In genomic region chr4:89531932-89532640, GRCh38 we compare ENCODE assay signal across 1 cellular context.
TF ChIP-seq lines count a peak whose summit lies in the region.

No MANE protein-coding gene starts in this region.

TF ChIP-seq in SK-N-SH treated with all-trans-retinoic acid at 6 μM for 48 hours, 23 proteins besides CTCF, POLR2A, EP300 and RAD21 (continued from another document):
- TF ChIP-seq TSHZ2 (CRISPR knock-in tag; IDR thresholded peaks at IDR 0.05) = no peak
- TF ChIP-seq PPARA (CRISPR knock-in tag; IDR thresholded peaks at IDR 0.05; ENCODE audit: borderline replicate concordance) = no peak
- no peak for TF ChIP-seq ZNF565 (CRISPR knock-in tag; conservative IDR thresholded peaks at IDR 0.05; ENCODE audit: low read depth)
- no peak for TF ChIP-seq SNAI2 (CRISPR knock-in tag; IDR thresholded peaks at IDR 0.05)
- no peak for TF ChIP-seq TCF4 (CRISPR knock-in tag; IDR thresholded peaks at IDR 0.05; ENCODE audit: borderline replicate concordance)
- TF ChIP-seq ARNTL (CRISPR knock-in tag; IDR thresholded peaks at IDR 0.05; ENCODE audit: borderline replicate concordance, low read depth) = no peak
TF ChIP-seq in SK-N-SH treated with all-trans-retinoic acid at 6 μM for 48 hours: peak in this region for 0.
